In genomic region chr5:148760945-148761638, GRCh38 we compare ENCODE assay signal across 9 cellular contexts.
DNase-seq lines count a peak whose midpoint lies in the region; ATAC-seq and TF ChIP-seq lines count a peak whose summit lies in the region.
"Had no signal": no experiment of that assay in that cellular context is flagged by ENCODE, and none has a peak within 500 bp of the region (broad histone marks: within the 10 kb centered on the region; RNA-seq: fewer than 3 reads in every experiment).

No MANE protein-coding gene starts in this region.

- peaks cover 11% of the 10 kb centered on the region for H3K27me3 Mint-ChIP-seq in activated CD8-positive, alpha-beta T cell treated with anti-CD3 and anti-CD28 coated beads for 36 hours
- peaks cover 2 to 41% of the 10 kb centered on the region in 2 donors for H3K27me3 Mint-ChIP-seq in CD8-positive, alpha-beta memory T cell

- no peak overlapping the region for H3K27ac Mint-ChIP-seq in activated CD8-positive, alpha-beta T cell treated with anti-CD3 and anti-CD28 coated beads for 36 hours
- peak overlapping the region in 1 of 8 donors; percentile 7 for H3K27ac Mint-ChIP-seq in CD8-positive, alpha-beta memory T cell

- H3K36me3 Mint-ChIP-seq in activated CD8-positive, alpha-beta T cell treated with anti-CD3 and anti-CD28 coated beads for 36 hours (ENCODE audit: low read depth), result no peaks in the 10 kb centered on the region
- H3K36me3 Mint-ChIP-seq in CD8-positive, alpha-beta memory T cell, result peaks cover 0 to 8% (median 0%) of the 10 kb centered on the region in 3 donors

- intact Hi-C loops in activated CD8-positive, alpha-beta T cell treated with anti-CD3 and anti-CD28 coated beads for 36 hours (cut with micrococcal nuclease), result no loop called here

- H3K9me3 Mint-ChIP-seq in activated CD8-positive, alpha-beta T cell treated with anti-CD3 and anti-CD28 coated beads for 36 hours, result peaks cover 2% of the 10 kb centered on the region
- H3K9me3 Mint-ChIP-seq in CD8-positive, alpha-beta memory T cell, result peaks cover 9 to 23% (median 21%) of the 10 kb centered on the region in 5 donors

- no peaks in the 10 kb centered on the region for H3K36me3 ChIP-seq in CD8-positive, alpha-beta memory T cell (ENCODE audit: insufficient read depth, low read length)

- peak; percentile 51 for DNase-seq in activated CD8-positive, alpha-beta T cell treated with anti-CD3 and anti-CD28 coated beads for 36 hours
- no peak for DNase-seq in ecto neural progenitor cell (ENCODE audit: low spot score)
- no peak for DNase-seq in mucosa of gallbladder (ENCODE audit: low spot score)
- no peak for DNase-seq in activated naive CD4-positive, alpha-beta T cell treated with Interleukin-2 at 50 U/mL for 16 hours
- DNase-seq in CD8-positive, alpha-beta memory T cell, result no peak
- DNase-seq: C1 segment of cervical spinal cord had no signal

- H3K4me1 Mint-ChIP-seq in activated CD8-positive, alpha-beta T cell treated with anti-CD3 and anti-CD28 coated beads for 36 hours (ENCODE audit: low read depth), result no peaks in the 10 kb centered on the region
- peaks cover 3 to 5% (median 4%) of the 10 kb centered on the region in 3 donors for H3K4me1 Mint-ChIP-seq in CD8-positive, alpha-beta memory T cell

- no peaks in the 10 kb centered on the region for H3K4me1 ChIP-seq in CD8-positive, alpha-beta memory T cell (ENCODE audit: insufficient read depth, low read length)

- peak; percentile 100 for ATAC-seq in GM18502 (IDR thresholded peaks at IDR 0.05; ENCODE audit: poor library complexity, unreplicated experiment)
- ATAC-seq in GM21367 (IDR thresholded peaks at IDR 0.05; ENCODE audit: unreplicated experiment), result peak; percentile 100
- peak; percentile 100 for ATAC-seq in HG03103 (IDR thresholded peaks at IDR 0.05; ENCODE audit: low read depth, unreplicated experiment)
- ATAC-seq in activated CD8-positive, alpha-beta T cell treated with anti-CD3 and anti-CD28 coated beads for 36 hours, result peak; percentile 73

- POLR2A ChIA-PET in activated CD8-positive, alpha-beta T cell treated with anti-CD3 and anti-CD28 coated beads for 36 hours (lab: Charles Lee), result no interaction called here
- POLR2A ChIA-PET in CD8-positive, alpha-beta memory T cell (lab: Charles Lee), result no interaction called here

- no peak overlapping the region for H3K27ac ChIP-seq in CD8-positive, alpha-beta memory T cell (ENCODE audit: low read depth, low read length)

- no peak overlapping the region for H3K4me3 Mint-ChIP-seq in activated CD8-positive, alpha-beta T cell treated with anti-CD3 and anti-CD28 coated beads for 36 hours
- H3K4me3 Mint-ChIP-seq in CD8-positive, alpha-beta memory T cell, result peak overlapping the region in 1 of 7 donors; percentile 15

- TF ChIP-seq CTCF in activated CD8-positive, alpha-beta T cell treated with anti-CD3 and anti-CD28 coated beads for 36 hours (IDR thresholded peaks at IDR 0.05), result no peak

- H3K27me3 ChIP-seq in CD8-positive, alpha-beta memory T cell (ENCODE audit: insufficient read depth, low read length, poor library complexity, severe bottlenecking), result no peaks in the 10 kb centered on the region

- no peak overlapping the region for H3K4me3 ChIP-seq in CD8-positive, alpha-beta memory T cell (ENCODE audit: low read length)

- CTCF ChIA-PET in activated CD8-positive, alpha-beta T cell treated with anti-CD3 and anti-CD28 coated beads for 36 hours (lab: Charles Lee), result interaction anchor here (1.4 to 1.8 kb wide), 3 partner anchors 20 to 197 kb away, joined by 5 to 11 read pairs (median 6); no protein-coding TSS in a partner anchor
- CTCF ChIA-PET in CD8-positive, alpha-beta memory T cell (lab: Charles Lee), result no interaction called here

- H3K9me3 ChIP-seq in CD8-positive, alpha-beta memory T cell (ENCODE audit: low read length), result no peaks in the 10 kb centered on the region
